Comparison of ENCODE assay signal across 24 cellular contexts in the genomic region with DNA sequence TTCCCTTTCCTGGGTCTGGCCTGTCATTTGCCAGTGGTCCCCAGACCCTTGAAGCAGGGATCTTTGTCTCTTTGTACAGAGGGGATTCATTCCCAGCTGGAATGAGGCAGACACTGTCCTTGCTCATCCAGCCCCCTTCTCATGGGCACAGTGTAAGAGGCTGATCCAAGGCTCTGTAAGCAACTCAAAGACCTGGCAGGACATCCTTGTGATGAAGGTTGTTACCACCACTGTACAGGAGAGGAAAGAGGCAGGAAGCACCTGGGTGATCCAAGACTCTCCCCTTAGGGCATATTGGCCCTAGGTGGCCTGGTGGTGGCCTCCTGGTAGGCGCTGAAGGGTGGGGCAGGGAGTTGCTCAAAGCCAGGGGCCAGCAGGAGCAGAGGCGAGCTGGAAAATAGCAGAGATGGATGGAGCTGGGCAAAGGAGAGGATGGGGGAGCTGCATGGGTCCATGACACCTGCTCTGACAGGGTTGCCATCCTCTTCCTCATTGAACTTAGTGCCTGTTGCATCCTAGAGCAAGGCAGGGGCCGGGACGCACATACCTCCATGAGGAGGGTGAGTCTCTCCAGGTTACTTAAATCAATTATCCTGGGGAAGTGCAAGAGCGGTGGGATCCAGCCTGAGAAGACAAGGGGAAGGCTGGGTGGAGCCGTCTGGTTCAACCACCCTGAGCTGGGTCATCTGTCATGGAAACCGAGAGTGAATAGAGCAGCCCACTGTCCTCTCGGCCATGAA. TPM values are rescaled to one million over a fixed set of nuclear protein-coding genes. Genes with fewer than 3 reads are reported as not detected.
A peak's percentile ranks its signal among the peaks of the same experiment; 100 is the strongest.
DNase-seq lines count a peak whose midpoint lies in the region; TF ChIP-seq lines count a peak whose summit lies in the region.
"Had no signal": no experiment of that assay in that cellular context is flagged by ENCODE, and none has a peak within 500 bp of the region (broad histone marks: within the 10 kb centered on the region; RNA-seq: fewer than 3 reads in every experiment).

No MANE protein-coding gene starts in this region.

- H3K79me2 ChIP-seq in trophoblast cell (ENCODE audit: control insufficient read depth, insufficient read depth, low read length, poor library complexity), result peaks cover 2% of the 10 kb centered on the region

- no peak overlapping the region for H3K27ac ChIP-seq in trophoblast cell (ENCODE audit: low read depth, low read length)
- H3K27ac ChIP-seq in vagina, result no peak overlapping the region
- H3K27ac ChIP-seq: BLaER1, SJCRH30 had no signal

- POLR2A ChIA-PET in activated CD4-positive, alpha-beta T cell treated with anti-CD3 and anti-CD28 coated beads, Interleukin-2, amount 10 ng/mL, durations not matched to agents 7 days and 5 days (lab: Charles Lee), result no interaction called here

- peaks cover 6% of the 10 kb centered on the region for H3K79me1 ChIP-seq in trophoblast cell (ENCODE audit: low read length)

- no peak overlapping the region for H3K9ac ChIP-seq in trophoblast cell (ENCODE audit: low read length)
- H3K9ac ChIP-seq: BLaER1 had no signal

- H3K4me3 ChIP-seq in trophoblast cell (ENCODE audit: low read depth, low read length), result no peak overlapping the region
- H3K4me3 ChIP-seq in vagina, result no peak overlapping the region
- H3K4me3 ChIP-seq: BLaER1, HAP-1, MG63, SJCRH30 had no signal

- no peak overlapping the region for H3K4me3 Mint-ChIP-seq in activated T-helper 2 cell treated with anti-CD3 and anti-CD28 coated beads, Interferon-gamma antibody, Interleukin-2, Interleukin-4, amounts not matched to agents 10 μg/mL and 5 μg/mL and 100 μg/mL, durations not matched to agents 14 hours and 24 hours and 36 hours (ENCODE audit: low read depth)
- no peak overlapping the region for H3K4me3 Mint-ChIP-seq in activated CD4-positive, alpha-beta T cell treated with anti-CD3 and anti-CD28 coated beads, Interleukin-2, amount 10 ng/mL, durations not matched to agents 7 days and 5 days
- no peak overlapping the region for H3K4me3 Mint-ChIP-seq in immature natural killer cell
- H3K4me3 Mint-ChIP-seq: CD4-positive, CD25-positive, alpha-beta regulatory T cell; HFFc6 had no signal

- H4K12ac ChIP-seq in trophoblast cell (ENCODE audit: low read depth, low read length), result no peak overlapping the region

- peak overlapping the region; percentile 3 for H2AK5ac ChIP-seq in trophoblast cell (ENCODE audit: low read length)

- H2BK5ac ChIP-seq in trophoblast cell (ENCODE audit: low read depth, low read length, poor library complexity), result no peak overlapping the region

- H4K8ac ChIP-seq in trophoblast cell (ENCODE audit: low read depth, low read length), result no peak overlapping the region

- no peak overlapping the region for H3K27ac Mint-ChIP-seq in activated T-helper 2 cell treated with anti-CD3 and anti-CD28 coated beads, Interferon-gamma antibody, Interleukin-2, Interleukin-4, amounts not matched to agents 10 μg/mL and 5 μg/mL and 100 μg/mL, durations not matched to agents 14 hours and 24 hours and 36 hours
- H3K27ac Mint-ChIP-seq in activated CD4-positive, alpha-beta T cell treated with anti-CD3 and anti-CD28 coated beads, Interleukin-2, amount 10 ng/mL, durations not matched to agents 7 days and 5 days, result no peak overlapping the region
- no peak overlapping the region for H3K27ac Mint-ChIP-seq in immature natural killer cell
- H3K27ac Mint-ChIP-seq: CD4-positive, CD25-positive, alpha-beta regulatory T cell; HFFc6 had no signal

- H3K36me3 ChIP-seq in trophoblast cell (ENCODE audit: control insufficient read depth in 1 of 2, insufficient read depth in 2 of 2, low read length in 2 of 2) (peaks cover 0 to 2% of the 10 kb centered on the region in 2 experiments), vagina (no peaks in the 10 kb centered on the region)
- H3K36me3 ChIP-seq: BLaER1, HAP-1, MG63, SJCRH30 had no signal

- peaks cover 37% of the 10 kb centered on the region for H3K27me3 Mint-ChIP-seq in activated T-helper 2 cell treated with anti-CD3 and anti-CD28 coated beads, Interferon-gamma antibody, Interleukin-2, Interleukin-4, amounts not matched to agents 10 μg/mL and 5 μg/mL and 100 μg/mL, durations not matched to agents 14 hours and 24 hours and 36 hours (ENCODE audit: low read depth)
- peaks cover 26% of the 10 kb centered on the region for H3K27me3 Mint-ChIP-seq in activated CD4-positive, alpha-beta T cell treated with anti-CD3 and anti-CD28 coated beads, Interleukin-2, amount 10 ng/mL, durations not matched to agents 7 days and 5 days
- peaks cover 2 to 22% (median 6%) of the 10 kb centered on the region in 3 donors for H3K27me3 Mint-ChIP-seq in immature natural killer cell (ENCODE audit: low read depth in 3 of 3)

- H3K4me1 ChIP-seq in trophoblast cell (ENCODE audit: control insufficient read depth in 1 of 2, insufficient read depth in 2 of 2, low read length in 2 of 2) (peaks cover 6 to 16% of the 10 kb centered on the region in 2 experiments), vagina (no peaks in the 10 kb centered on the region)
- H3K4me1 ChIP-seq: BLaER1, HAP-1 had no signal

- no peak overlapping the region for H2BK120ac ChIP-seq in trophoblast cell (ENCODE audit: insufficient read depth, low read length, poor library complexity)

- H2BK12ac ChIP-seq in trophoblast cell (ENCODE audit: low read length), result no peak overlapping the region

- DNase-seq in activated T-cell treated with anti-CD3 and anti-CD28 coated beads, Interleukin-2, amount 50 U/mL, for 1 hour, result peak; percentile 7
- DNase-seq in activated T-cell treated with anti-CD3 and anti-CD28 coated beads for 4 hours (no peak), trophoblast cell (peak in 1 of 2 donors; percentile 51), vagina (ENCODE audit: extremely low spot score in 2 of 2) (peak; percentile 64 to 81), immature natural killer cell (no peak)
- peak; percentile 6 for DNase-seq in activated T-helper 2 cell treated with anti-CD3 and anti-CD28 coated beads, Interferon-gamma antibody, Interleukin-2, Interleukin-4, amounts not matched to agents 10 μg/mL and 5 μg/mL and 100 μg/mL, durations not matched to agents 14 hours and 24 hours and 36 hours (ENCODE audit: low spot score)
- DNase-seq in activated CD4-positive, alpha-beta T cell treated with anti-CD3 and anti-CD28 coated beads, Interleukin-2, amount 10 ng/mL, durations not matched to agents 7 days and 5 days, result no peak
- DNase-seq: CD4-positive, CD25-positive, alpha-beta regulatory T cell; DMS153; DND-41; GOT3; HFFc6; IMR-90; KG1; MG63; NCI-H1105 treated with DMSO at 0.1 percent for 48 hours; NCI-H187 treated with DMSO at 0.1 percent for 48 hours; NCI-H524 treated with DMSO at 0.1 percent for 48 hours; NCI-H82; NK-92 treated with Interleukin-12 subunit alpha and Interleukin-12 subunit beta, amount 100 ng/mL, for 24 hours; PC-3; SJCRH30 had no signal

- H3K4ac ChIP-seq in trophoblast cell (ENCODE audit: low read depth, low read length), result no peak overlapping the region

- no peak overlapping the region for H3K14ac ChIP-seq in trophoblast cell (ENCODE audit: low read length)

- no peak overlapping the region for H3K18ac ChIP-seq in trophoblast cell (ENCODE audit: low read length)

- H3K4me1 Mint-ChIP-seq in activated T-helper 2 cell treated with anti-CD3 and anti-CD28 coated beads, Interferon-gamma antibody, Interleukin-2, Interleukin-4, amounts not matched to agents 10 μg/mL and 5 μg/mL and 100 μg/mL, durations not matched to agents 14 hours and 24 hours and 36 hours (ENCODE audit: low read depth), result no peaks in the 10 kb centered on the region
- H3K4me1 Mint-ChIP-seq in activated CD4-positive, alpha-beta T cell treated with anti-CD3 and anti-CD28 coated beads, Interleukin-2, amount 10 ng/mL, durations not matched to agents 7 days and 5 days, result no peaks in the 10 kb centered on the region
- peaks cover 10 to 14% of the 10 kb centered on the region in 2 donors for H3K4me1 Mint-ChIP-seq in immature natural killer cell

- no peak for TF ChIP-seq POLR2A in vagina (IDR thresholded peaks at IDR 0.05)

- no peak overlapping the region for H3K23ac ChIP-seq in trophoblast cell (ENCODE audit: low read length)

- no peaks in the 10 kb centered on the region for H3K36me3 Mint-ChIP-seq in activated T-helper 2 cell treated with anti-CD3 and anti-CD28 coated beads, Interferon-gamma antibody, Interleukin-2, Interleukin-4, amounts not matched to agents 10 μg/mL and 5 μg/mL and 100 μg/mL, durations not matched to agents 14 hours and 24 hours and 36 hours (ENCODE audit: low read depth)
- no peaks in the 10 kb centered on the region for H3K36me3 Mint-ChIP-seq in activated CD4-positive, alpha-beta T cell treated with anti-CD3 and anti-CD28 coated beads, Interleukin-2, amount 10 ng/mL, durations not matched to agents 7 days and 5 days (ENCODE audit: low read depth)
- H3K36me3 Mint-ChIP-seq in immature natural killer cell, result no peaks in the 10 kb centered on the region
- H3K36me3 Mint-ChIP-seq: CD4-positive, CD25-positive, alpha-beta regulatory T cell had no signal

- TF ChIP-seq CTCF in vagina (IDR thresholded peaks at IDR 0.05), result no peak

- no peaks in the 10 kb centered on the region for H3K9me3 ChIP-seq in trophoblast cell (ENCODE audit: insufficient read depth, low read depth, low read length)
- H3K9me3 ChIP-seq in vagina, result no peaks in the 10 kb centered on the region
- H3K9me3 ChIP-seq: BLaER1, HAP-1, MG63, SJCRH30 had no signal

- H3K27me3 ChIP-seq in trophoblast cell (ENCODE audit: insufficient read depth, low read length), result no peaks in the 10 kb centered on the region
- H3K27me3 ChIP-seq in vagina, result no peaks in the 10 kb centered on the region
- H3K27me3 ChIP-seq: BLaER1, SJCRH30 had no signal

- intact Hi-C loops in activated T-helper 2 cell treated with anti-CD3 and anti-CD28 coated beads, Interferon-gamma antibody, Interleukin-2, Interleukin-4, amounts not matched to agents 10 μg/mL and 5 μg/mL and 100 μg/mL, durations not matched to agents 14 hours and 24 hours and 36 hours (cut with micrococcal nuclease), result no loop called here
- intact Hi-C loops in vagina (cut with DNase I), result loop anchor here (5.0 kb wide), 1 partner anchor 507 kb away; no protein-coding TSS in a partner anchor

- WGBS in trophoblast cell (ENCODE audit: extremely low coverage, insufficient coverage, insufficient read length), result no CpG with 5 or more reads among the region's 8 CpGs

- H3K4me2 ChIP-seq in trophoblast cell (ENCODE audit: low read length), result no peak overlapping the region
- H3K4me2 ChIP-seq: BLaER1 had no signal

- no peaks in the 10 kb centered on the region for H3K9me3 Mint-ChIP-seq in activated T-helper 2 cell treated with anti-CD3 and anti-CD28 coated beads, Interferon-gamma antibody, Interleukin-2, Interleukin-4, amounts not matched to agents 10 μg/mL and 5 μg/mL and 100 μg/mL, durations not matched to agents 14 hours and 24 hours and 36 hours
- H3K9me3 Mint-ChIP-seq in activated CD4-positive, alpha-beta T cell treated with anti-CD3 and anti-CD28 coated beads, Interleukin-2, amount 10 ng/mL, durations not matched to agents 7 days and 5 days, result no peaks in the 10 kb centered on the region
- H3K9me3 Mint-ChIP-seq in immature natural killer cell, result no peaks in the 10 kb centered on the region
- H3K9me3 Mint-ChIP-seq: CD4-positive, CD25-positive, alpha-beta regulatory T cell; HFFc6 had no signal

- CTCF ChIA-PET in activated CD4-positive, alpha-beta T cell treated with anti-CD3 and anti-CD28 coated beads, Interleukin-2, amount 10 ng/mL, durations not matched to agents 7 days and 5 days (lab: Charles Lee), result interaction anchor here (0.5 to 4.1 kb wide), 2 partner anchors 9 to 1001 kb away, joined by 6 to 33 read pairs; partner anchors contain the start of gene GADD45G

- H4K91ac ChIP-seq in trophoblast cell (ENCODE audit: low read depth, low read length), result no peak overlapping the region

- H2AFZ ChIP-seq in trophoblast cell (ENCODE audit: insufficient read depth, low read length, poor library complexity), result no peak overlapping the region

RNA-seq across cellular contexts. Expression of gene GADD45G, which starts 9.8 kb away (rescaled TPM):
- total RNA-seq in activated T-helper 2 cell treated with anti-CD3 and anti-CD28 coated beads, Interferon-gamma antibody, Interleukin-2, Interleukin-4, amounts not matched to agents 10 μg/mL and 5 μg/mL and 100 μg/mL, durations not matched to agents 14 hours and 24 hours and 36 hours, result 18.4 and 19.9 TPM in 2 replicates
- polyA plus RNA-seq in trophoblast cell (2013), result 140 and 155 TPM in 2 replicates
- total RNA-seq in vagina, result 16.2 TPM
- 1 to 10 TPM; 5.2 to 6.2 TPM for total RNA-seq in activated CD4-positive, alpha-beta T cell treated with anti-CD3 and anti-CD28 coated beads, Interleukin-2, amount 10 ng/mL, durations not matched to agents 7 days and 5 days
- polyA plus RNA-seq in immature natural killer cell, result 1 to 10 TPM in 2 of 3 donors, not detected in 1; 1.6 to 2.3 TPM
- total RNA-seq: IMR-90 had no signal

Comparison
In these comparisons a context has a peak if more than half of its experiments do, and no peak if none do; other contexts are left out.
1. DNase-seq: peak in activated T-cell treated with anti-CD3 and anti-CD28 coated beads, Interleukin-2, amount 50 U/mL, for 1 hour (single experiment), activated T-helper 2 cell treated with anti-CD3 and anti-CD28 coated beads, Interferon-gamma antibody, Interleukin-2, Interleukin-4, amounts not matched to agents 10 μg/mL and 5 μg/mL and 100 μg/mL, durations not matched to agents 14 hours and 24 hours and 36 hours (single experiment) and vagina (2 of 2); none in activated T-cell treated with anti-CD3 and anti-CD28 coated beads for 4 hours (single experiment), activated CD4-positive, alpha-beta T cell treated with anti-CD3 and anti-CD28 coated beads, Interleukin-2, amount 10 ng/mL, durations not matched to agents 7 days and 5 days (single experiment) and immature natural killer cell (0 of 3).